ENCODE assay signal across 20 cellular contexts in the genomic region with DNA sequence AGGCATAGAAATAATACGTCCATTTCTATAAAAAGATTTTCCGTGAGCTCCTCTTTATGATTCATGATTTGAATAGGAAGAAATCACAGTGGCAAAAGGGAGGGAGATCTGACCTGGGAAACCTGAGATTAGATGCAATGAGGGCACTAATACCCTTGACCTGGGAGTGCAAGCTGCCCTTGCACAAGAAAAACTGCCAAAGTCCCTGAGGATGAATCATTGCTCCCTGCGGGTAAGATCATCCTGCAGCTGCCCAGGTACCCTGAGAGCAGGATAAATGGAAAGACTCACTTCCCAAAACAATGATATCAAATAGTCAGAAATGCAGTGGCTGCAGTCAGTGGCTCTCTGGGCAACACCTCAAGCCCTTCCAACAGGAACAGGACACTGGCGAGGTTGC. TPM values are rescaled to one million over a fixed set of nuclear protein-coding genes. Genes with fewer than 3 reads are reported as not detected.
A peak's percentile ranks its signal among the peaks of the same experiment; 100 is the strongest.
DNase-seq lines count a peak whose midpoint lies in the region; ATAC-seq and TF ChIP-seq lines count a peak whose summit lies in the region.
"Had no signal": no experiment of that assay in that cellular context is flagged by ENCODE, and none has a peak within 500 bp of the region (broad histone marks: within the 10 kb centered on the region; RNA-seq: fewer than 3 reads in every experiment).

No MANE protein-coding gene starts in this region.

- H4K8ac ChIP-seq in mesendoderm (ENCODE audit: low read depth, low read length): no peak overlapping the region

- H3K23ac ChIP-seq in mesendoderm (ENCODE audit: low read length): no peak overlapping the region

- no peak overlapping the region for H3K56ac ChIP-seq in mesendoderm (ENCODE audit: low read length)

- DNase-seq in MCF 10A (ENCODE audit: unreplicated experiment) (peak; percentile 76), breast epithelium (ENCODE audit: low spot score in 2 of 2) (no peak), chondrocyte (ENCODE audit: low spot score) (no peak), mucosa of descending colon (no peak), Peyer's patch (no peak), mesendoderm (no peak), T1000 (lab: John Stamatoyannopoulos, UW) (no peak)
- DNase-seq: 8988T; activated CD4-positive, alpha-beta T cell treated with anti-CD3 and anti-CD28 coated beads for 4 hours; activated gamma-delta T cell; amygdala; C1 segment of cervical spinal cord; NCI-H1436; NCI-H2171; pancreas; stimulated activated CD4-positive, alpha-beta T cell treated with anti-CD3 and anti-CD28 coated beads, Interleukin-4, amount 100 ng/mL, for 4 hours had no signal

- peaks cover 9% of the 10 kb centered on the region for H3K79me2 ChIP-seq in mesendoderm (ENCODE audit: control insufficient read depth, insufficient read depth, low read length)

- H3K27me3 Mint-ChIP-seq in MCF 10A (ENCODE audit: insufficient read depth, unreplicated experiment) (no peaks in the 10 kb centered on the region), chondrocyte (ENCODE audit: low read depth) (no peaks in the 10 kb centered on the region)

- H3K4me3 Mint-ChIP-seq in MCF 10A (ENCODE audit: unreplicated experiment) (no peak overlapping the region), chondrocyte (ENCODE audit: unreplicated experiment) (no peak overlapping the region)

- no peaks in the 10 kb centered on the region for H3K36me3 ChIP-seq in breast epithelium
- no peaks in the 10 kb centered on the region for H3K36me3 ChIP-seq in mucosa of descending colon (ENCODE audit: low read depth)
- H3K36me3 ChIP-seq in stomach smooth muscle (ENCODE audit: control insufficient read depth in 2 of 2, insufficient read depth in 2 of 2, low read length in 2 of 2): peaks cover 23 to 31% of the 10 kb centered on the region in 2 donors
- H3K36me3 ChIP-seq in Peyer's patch: peaks cover 0 to 36% (median 0%) of the 10 kb centered on the region in 3 donors
- H3K36me3 ChIP-seq in mesendoderm (ENCODE audit: control insufficient read depth, insufficient read depth, low read length): no peaks in the 10 kb centered on the region
- H3K36me3 ChIP-seq: pancreas had no signal

- H2AK5ac ChIP-seq in mesendoderm (ENCODE audit: low read length): no peak overlapping the region

- intact Hi-C loops in MCF 10A (cut with micrococcal nuclease): loop anchor here (5.0 kb wide), 1 partner anchor 355 kb away; a partner anchor contains a TSS
- intact Hi-C loops in breast epithelium (cut with DNase I; ENCODE audit: low total_unique reads): no loop called here
- intact Hi-C loops in mucosa of descending colon (cut with DNase I, micrococcal nuclease): no loop called here

- peaks cover 24% of the 10 kb centered on the region for H3K4me1 Mint-ChIP-seq in MCF 10A (ENCODE audit: insufficient read depth, unreplicated experiment)
- peaks cover 57% of the 10 kb centered on the region for H3K4me1 Mint-ChIP-seq in chondrocyte (ENCODE audit: low read depth)

- no peak overlapping the region for H3K4ac ChIP-seq in mesendoderm (ENCODE audit: low read depth, low read length)

- CTCF ChIA-PET in MCF 10A (lab: Yijun Ruan, JAX): interaction anchor here (0.7 to 1.1 kb wide), 5 partner anchors 8 to 115 kb away, joined by 3 to 4 read pairs (median 4); no protein-coding TSS in a partner anchor

- no peak overlapping the region for H3K4me2 ChIP-seq in mesendoderm (ENCODE audit: low read length)

- peak; percentile 27 for ATAC-seq in mucosa of descending colon
- ATAC-seq: left lobe of liver, pancreas had no signal

- H4K5ac ChIP-seq in mesendoderm (ENCODE audit: low read length): no peak overlapping the region

- TF ChIP-seq CTCF in MCF 10A (IDR thresholded peaks at IDR 0.05; ENCODE audit: unreplicated experiment) (no peak), breast epithelium (IDR thresholded peaks at IDR 0.05) (no peak), chondrocyte (IDR thresholded peaks at IDR 0.05) (no peak), mucosa of descending colon (IDR thresholded peaks at IDR 0.05) (no peak), Peyer's patch (IDR thresholded peaks at IDR 0.05) (no peak)

- H3K4me1 ChIP-seq in breast epithelium: peaks cover 0 to 13% of the 10 kb centered on the region in 2 donors
- H3K4me1 ChIP-seq in mucosa of descending colon (ENCODE audit: low read depth): peaks cover 33% of the 10 kb centered on the region
- H3K4me1 ChIP-seq in stomach smooth muscle (ENCODE audit: control insufficient read depth, insufficient read depth, low read length): peaks cover 34% of the 10 kb centered on the region
- peaks cover 0 to 19% (median 0%) of the 10 kb centered on the region in 4 donors for H3K4me1 ChIP-seq in Peyer's patch
- H3K4me1 ChIP-seq in mesendoderm (ENCODE audit: control insufficient read depth, low read depth, low read length): no peaks in the 10 kb centered on the region
- H3K4me1 ChIP-seq: pancreas had no signal

- peaks cover 6% of the 10 kb centered on the region for H3K79me1 ChIP-seq in mesendoderm (ENCODE audit: low read length)

- no TSS peak for BruUV-seq in MCF 10A (replicated peaks; lab: Mats Ljungman, UMichigan)

- no peak overlapping the region for H3K4me3 ChIP-seq in breast epithelium
- H3K4me3 ChIP-seq in mucosa of descending colon: no peak overlapping the region
- H3K4me3 ChIP-seq in stomach smooth muscle (ENCODE audit: low read length in 2 of 2): no peak overlapping the region
- no peak overlapping the region for H3K4me3 ChIP-seq in Peyer's patch
- no peak overlapping the region for H3K4me3 ChIP-seq in mesendoderm (ENCODE audit: low read length)
- H3K4me3 ChIP-seq: coronary artery, pancreas had no signal

- H3K27me3 ChIP-seq in breast epithelium (no peaks in the 10 kb centered on the region), stomach smooth muscle (ENCODE audit: control insufficient read depth in 1 of 2, insufficient read depth in 2 of 2, low read length in 2 of 2) (no peaks in the 10 kb centered on the region), Peyer's patch (no peaks in the 10 kb centered on the region), mesendoderm (ENCODE audit: insufficient read depth, low read length, poor library complexity) (no peaks in the 10 kb centered on the region)
- H3K27me3 ChIP-seq: pancreas had no signal

- H2BK15ac ChIP-seq in mesendoderm (replicated peaks; ENCODE audit: low read depth): no peak overlapping the region

- no peak overlapping the region for H3K9ac ChIP-seq in stomach smooth muscle (ENCODE audit: low read length in 2 of 2)
- H3K9ac ChIP-seq in mesendoderm (ENCODE audit: low read length): no peak overlapping the region

- TF ChIP-seq POLR2A in breast epithelium (IDR thresholded peaks at IDR 0.05): no peak
- TF ChIP-seq POLR2A in Peyer's patch (IDR thresholded peaks at IDR 0.05): no peak

- H3K27ac Mint-ChIP-seq in MCF 10A (ENCODE audit: low read depth, unreplicated experiment) (peak overlapping the region; percentile 83), chondrocyte (ENCODE audit: unreplicated experiment) (peak overlapping the region; percentile 47)

- H3K9me3 Mint-ChIP-seq in MCF 10A (ENCODE audit: unreplicated experiment) (peaks cover 6% of the 10 kb centered on the region), chondrocyte (ENCODE audit: low read depth) (peaks cover 4% of the 10 kb centered on the region)

- POLR2A ChIA-PET in MCF 10A (lab: Yijun Ruan, JAX): interaction anchor here (0.6 to 1.7 kb wide), 6 partner anchors 9 to 133 kb away, joined by 3 to 6 read pairs (median 4); no protein-coding TSS in a partner anchor

- no CpG with 5 or more reads among the region's 4 CpGs for WGBS in mesendoderm (ENCODE audit: extremely low coverage, insufficient coverage, low lambda C conversion rate)

- H3K18ac ChIP-seq in mesendoderm (ENCODE audit: low read length): no peak overlapping the region

- H2BK120ac ChIP-seq in mesendoderm (ENCODE audit: low read depth, low read length): no peak overlapping the region

- H3K36me3 Mint-ChIP-seq in MCF 10A (ENCODE audit: insufficient read depth, unreplicated experiment) (peaks cover 73% of the 10 kb centered on the region), chondrocyte (ENCODE audit: low read depth) (peaks cover 36% of the 10 kb centered on the region)

- no peak overlapping the region for H2BK5ac ChIP-seq in mesendoderm (ENCODE audit: low read length)

- H3K9me3 ChIP-seq in breast epithelium (no peaks in the 10 kb centered on the region), mucosa of descending colon (no peaks in the 10 kb centered on the region), stomach smooth muscle (ENCODE audit: control insufficient read depth in 2 of 2, low read length in 2 of 2) (no peaks in the 10 kb centered on the region), Peyer's patch (no peaks in the 10 kb centered on the region)
- H3K9me3 ChIP-seq: pancreas had no signal

- no peak overlapping the region for H3K27ac ChIP-seq in breast epithelium
- peak overlapping the region; percentile 11 for H3K27ac ChIP-seq in stomach smooth muscle (ENCODE audit: low read length)
- peak overlapping the region in 1 of 4 donors; percentile 7 for H3K27ac ChIP-seq in Peyer's patch
- no peak overlapping the region for H3K27ac ChIP-seq in mesendoderm (ENCODE audit: low read depth, low read length)
- H3K27ac ChIP-seq: pancreas had no signal

RNA-seq across cellular contexts. Expression of a gene that starts 11.6 kb away (rescaled TPM):
- 77.3 and 93.2 TPM in 2 replicates for total RNA-seq in MCF 10A (2022)
- 100 to 1,000 TPM in 1 of 3 donors, 10 to 100 TPM in 2; 20.0 to 128 (median 98.2) TPM for total RNA-seq in breast epithelium
- total RNA-seq in chondrocyte: 63.6 to 104 TPM (median 97.3 TPM) in 3 replicates
- 100 to 1,000 TPM; 109 to 132 (median 113) TPM for total RNA-seq in mucosa of descending colon
- total RNA-seq in Peyer's patch: 10 to 100 TPM; 41.8 to 75.9 (median 65.3) TPM
- polyA plus RNA-seq in mesendoderm (2013, experiment 1 of 2): 45.6 TPM
- polyA plus RNA-seq in mesendoderm (2013, experiment 2 of 2): 47.5 TPM
- total RNA-seq: OCI-LY7 had no signal

RNA-seq across cellular contexts. Expression of a gene that starts 49.9 kb away (rescaled TPM):
- total RNA-seq in MCF 10A (2022) (24.2 and 24.5 TPM in 2 replicates), breast epithelium (10 to 100 TPM; 20.0 to 31.6 (median 23.0) TPM), chondrocyte (14.9 to 15.3 TPM (median 14.9 TPM) in 3 replicates), mucosa of descending colon (10 to 100 TPM; 11.0 to 21.0 (median 11.6) TPM), Peyer's patch (10 to 100 TPM in 3 of 4 donors, 1 to 10 TPM in 1; 6.8 to 83.3 (median 18.0) TPM)
- polyA plus RNA-seq in mesendoderm (2013, experiment 1 of 2): 16.4 TPM
- 15.7 TPM for polyA plus RNA-seq in mesendoderm (2013, experiment 2 of 2)

RNA-seq across cellular contexts. Expression of a gene that starts 57.7 kb away (rescaled TPM):
- 16.8 and 19.3 TPM in 2 replicates for total RNA-seq in MCF 10A (2022)
- 10 to 100 TPM; 24.6 to 29.8 (median 28.5) TPM for total RNA-seq in breast epithelium
- 18.3 to 21.4 TPM (median 18.5 TPM) in 3 replicates for total RNA-seq in chondrocyte
- total RNA-seq in mucosa of descending colon: 10 to 100 TPM; 16.9 to 24.3 (median 20.9) TPM
- 10 to 100 TPM; 17.7 to 29.0 (median 26.2) TPM for total RNA-seq in Peyer's patch
- polyA plus RNA-seq in mesendoderm (2013, experiment 1 of 2): 11.9 TPM
- 12.3 TPM for polyA plus RNA-seq in mesendoderm (2013, experiment 2 of 2)
